Comparison of ENCODE assay signal across 16 cellular contexts in genomic region chr17:16251043-16251442, GRCh38. TPM values are rescaled to one million over a fixed set of nuclear protein-coding genes. Genes with fewer than 3 reads are reported as not detected.
DNase-seq lines count a peak whose midpoint lies in the region; ATAC-seq and TF ChIP-seq lines count a peak whose summit lies in the region.
"Had no signal": no experiment of that assay in that cellular context is flagged by ENCODE, and none has a peak within 500 bp of the region (broad histone marks: within the 10 kb centered on the region; RNA-seq: fewer than 3 reads in every experiment).

No MANE protein-coding gene starts in this region.

- peaks cover 16% of the 10 kb centered on the region for H3K36me3 Mint-ChIP-seq in activated naive CD4-positive, alpha-beta T cell treated with anti-CD3 and anti-CD28 coated beads for 36 hours (ENCODE audit: low read depth)
- peaks cover 18% of the 10 kb centered on the region for H3K36me3 Mint-ChIP-seq in activated naive CD8-positive, alpha-beta T cell
- peaks cover 4% of the 10 kb centered on the region for H3K36me3 Mint-ChIP-seq in osteocyte (ENCODE audit: unreplicated experiment)

- no peak for ATAC-seq in HG02642 (IDR thresholded peaks at IDR 0.05; ENCODE audit: poor library complexity, unreplicated experiment)
- no peak for ATAC-seq in GM21576 (IDR thresholded peaks at IDR 0.05; ENCODE audit: unreplicated experiment)
- ATAC-seq: HCT116 had no signal

- H3K4me1 Mint-ChIP-seq in activated naive CD4-positive, alpha-beta T cell treated with anti-CD3 and anti-CD28 coated beads for 36 hours (ENCODE audit: low read depth) = peaks cover 18% of the 10 kb centered on the region
- H3K4me1 Mint-ChIP-seq in activated naive CD8-positive, alpha-beta T cell (ENCODE audit: low read depth) = peaks cover 7% of the 10 kb centered on the region
- H3K4me1 Mint-ChIP-seq in osteocyte (ENCODE audit: unreplicated experiment) = peaks cover 13% of the 10 kb centered on the region

- H3K27ac ChIP-seq in HEK293 (ENCODE audit: extremely low read depth, low read depth, low read length) = no peak overlapping the region

- TF ChIP-seq CTCF in HEK293 (tag by site-specific recombination; IDR thresholded peaks at IDR 0.05) (no peak), osteocyte (IDR thresholded peaks at IDR 0.05) (no peak)

- H3K36me3 ChIP-seq in HEK293 (ENCODE audit: control insufficient read depth in 2 of 2, insufficient read depth in 1 of 2, low read length in 2 of 2) = peaks cover 0 to 3% of the 10 kb centered on the region in 2 experiments; a peak in 2 of 3 replicates
- H3K36me3 ChIP-seq: BE2C had no signal

- H3K9me3 ChIP-seq in HEK293 (ENCODE audit: control insufficient read depth, insufficient read depth, low read depth, low read length) = no peaks in the 10 kb centered on the region
- H3K9me3 ChIP-seq: BE2C had no signal

- no peak overlapping the region for H3K4me3 Mint-ChIP-seq in activated naive CD4-positive, alpha-beta T cell treated with anti-CD3 and anti-CD28 coated beads for 36 hours
- no peak overlapping the region for H3K4me3 Mint-ChIP-seq in activated naive CD8-positive, alpha-beta T cell
- H3K4me3 Mint-ChIP-seq in osteocyte (ENCODE audit: unreplicated experiment) = no peak overlapping the region
- H3K4me3 Mint-ChIP-seq: CD4-positive, alpha-beta memory T cell had no signal

- H3K4me3 ChIP-seq in HEK293 (ENCODE audit: low read depth, low read length) = no peak overlapping the region

- no peaks in the 10 kb centered on the region for H3K9me3 Mint-ChIP-seq in activated naive CD4-positive, alpha-beta T cell treated with anti-CD3 and anti-CD28 coated beads for 36 hours
- no peaks in the 10 kb centered on the region for H3K9me3 Mint-ChIP-seq in activated naive CD8-positive, alpha-beta T cell (ENCODE audit: low read depth)
- no peaks in the 10 kb centered on the region for H3K9me3 Mint-ChIP-seq in osteocyte (ENCODE audit: unreplicated experiment)
- H3K9me3 Mint-ChIP-seq: CD4-positive, alpha-beta memory T cell had no signal

- intact Hi-C loops in activated naive CD4-positive, alpha-beta T cell treated with anti-CD3 and anti-CD28 coated beads for 36 hours (cut with micrococcal nuclease) = no loop called here

- peak overlapping the region; percentile 30 for H3K27ac Mint-ChIP-seq in activated naive CD4-positive, alpha-beta T cell treated with anti-CD3 and anti-CD28 coated beads for 36 hours
- H3K27ac Mint-ChIP-seq in activated naive CD8-positive, alpha-beta T cell = peak overlapping the region; percentile 81
- H3K27ac Mint-ChIP-seq in osteocyte (ENCODE audit: unreplicated experiment) = peak overlapping the region; percentile 76

- H3K4me1 ChIP-seq in HEK293 (ENCODE audit: control insufficient read depth, insufficient read depth, low read length) = peaks cover 2% of the 10 kb centered on the region; the same call in 1 of the 2 replicates
- H3K4me1 ChIP-seq: BE2C had no signal

- no peaks in the 10 kb centered on the region for H3K27me3 Mint-ChIP-seq in activated naive CD4-positive, alpha-beta T cell treated with anti-CD3 and anti-CD28 coated beads for 36 hours (ENCODE audit: low read depth)
- no peaks in the 10 kb centered on the region for H3K27me3 Mint-ChIP-seq in activated naive CD8-positive, alpha-beta T cell
- H3K27me3 Mint-ChIP-seq in osteocyte (ENCODE audit: unreplicated experiment) = no peaks in the 10 kb centered on the region
- H3K27me3 Mint-ChIP-seq: CD4-positive, alpha-beta memory T cell had no signal

- POLR2A ChIA-PET in HEK293 (lab: Yijun Ruan, JAX) = interaction anchor here (1.5 kb wide), 1 partner anchor 10 kb away, joined by 5 read pairs; no protein-coding TSS in a partner anchor

- DNase-seq in activated naive CD4-positive, alpha-beta T cell treated with anti-CD3 and anti-CD28 coated beads for 36 hours = no peak
- DNase-seq in activated naive CD4-positive, alpha-beta T cell treated with anti-CD3 and anti-CD28 coated beads, Interleukin-2, amount 50 U/mL, for 16 hours = no peak
- DNase-seq in osteocyte (ENCODE audit: extremely low spot score, unreplicated experiment) = no peak
- no peak for DNase-seq in activated CD4-positive, CD25-positive, alpha-beta regulatory T cell (lab: John Stamatoyannopoulos, UW)
- DNase-seq: BE2C; CD4-positive, alpha-beta memory T cell; DND-41; GDM1; NCI-H1436; NCI-H2029 treated with DMSO at 0.1 percent for 48 hours; NCI-H510A treated with DMSO at 0.1 percent for 48 hours had no signal

- CTCF ChIA-PET in activated naive CD4-positive, alpha-beta T cell treated with anti-CD3 and anti-CD28 coated beads for 36 hours (lab: Charles Lee) = interaction anchor here (0.5 to 0.6 kb wide), 2 partner anchors 52 to 113 kb away, joined by 3 read pairs; no protein-coding TSS in a partner anchor
- CTCF ChIA-PET in HEK293 (lab: Yijun Ruan, JAX) = interaction anchor here (0.6 to 1.0 kb wide), 4 partner anchors 10 to 71 kb away, joined by 3 to 4 read pairs (median 3); no protein-coding TSS in a partner anchor

TF ChIP-seq in HEK293, 187 proteins besides CTCF, POLR2A, EP300 and RAD21:
- peak; percentile 97 for TF ChIP-seq ZNF121 (tag by site-specific recombination; IDR thresholded peaks at IDR 0.05)
- no peak for TF ChIP-seq ZNF248 (tag by site-specific recombination; IDR thresholded peaks at IDR 0.05)
TF ChIP-seq in HEK293: peak in this region for 1.

RNA-seq across cellular contexts. Expression of gene PIGL, which starts 34.0 kb away (rescaled TPM):
- 10 to 100 TPM; 40.4 to 42.4 TPM for total RNA-seq in activated naive CD4-positive, alpha-beta T cell treated with anti-CD3 and anti-CD28 coated beads for 36 hours
- 28.6 and 31.0 TPM in 2 replicates for total RNA-seq in osteocyte

RNA-seq across cellular contexts. Expression of gene NCOR1, which starts 35.7 kb away (rescaled TPM):
- 100 to 1,000 TPM; 101 to 104 TPM for total RNA-seq in activated naive CD4-positive, alpha-beta T cell treated with anti-CD3 and anti-CD28 coated beads for 36 hours
- 132 and 136 TPM in 2 replicates for total RNA-seq in osteocyte

Comparison
In these comparisons a context has a peak if more than half of its experiments do, and no peak if none do; other contexts are left out.
1. H3K27ac Mint-ChIP-seq: peak in every context shown above with its lines; median percentile 81 in activated naive CD8-positive, alpha-beta T cell; 76 in osteocyte; 30 in activated naive CD4-positive, alpha-beta T cell treated with anti-CD3 and anti-CD28 coated beads for 36 hours.